Comparison of ENCODE assay signal across 12 cellular contexts in genomic region chr16:12582696-12583095, GRCh38.
DNase-seq lines count a peak whose midpoint lies in the region; ATAC-seq and TF ChIP-seq lines count a peak whose summit lies in the region.
"Had no signal": no experiment of that assay in that cellular context is flagged by ENCODE, and none has a peak within 500 bp of the region (broad histone marks: within the 10 kb centered on the region; RNA-seq: fewer than 3 reads in every experiment).

No MANE protein-coding gene starts in this region.

- no peaks in the 10 kb centered on the region for H3K79me1 ChIP-seq in neuronal stem cell (ENCODE audit: low read depth, low read length)

- H2BK5ac ChIP-seq in neuronal stem cell (ENCODE audit: low read length): no peak overlapping the region

- H3K23ac ChIP-seq in neuronal stem cell (ENCODE audit: low read depth, low read length, poor library complexity): peak overlapping the region; percentile 6

- H3K14ac ChIP-seq in neuronal stem cell (ENCODE audit: low read length): no peak overlapping the region

- no peak overlapping the region for H2BK120ac ChIP-seq in neuronal stem cell (ENCODE audit: low read depth, low read length)

- H2AK5ac ChIP-seq in neuronal stem cell (ENCODE audit: low read depth, low read length): no peak overlapping the region

- TF ChIP-seq CTCF in Peyer's patch (IDR thresholded peaks at IDR 0.05) (no peak), coronary artery (IDR thresholded peaks at IDR 0.05) (no peak), suprapubic skin (IDR thresholded peaks at IDR 0.05) (no peak)

- no peak overlapping the region for H2BK15ac ChIP-seq in neuronal stem cell (ENCODE audit: low read length)

- DNase-seq in Peyer's patch (peak in 2 of 3 donors; percentile 16 to 30), coronary artery (ENCODE audit: low spot score) (peak; percentile 54), neuronal stem cell (ENCODE audit: low spot score) (no peak), suprapubic skin (ENCODE audit: low spot score in 2 of 2) (peak; percentile 31 to 64), kidney tubule cell (ENCODE audit: low spot score) (no peak)
- DNase-seq: CD8-positive, alpha-beta T cell; COR-L47; DMS153; DMS79 treated with DMSO at 0.1 percent for 48 hours; GDM1 had no signal

- TF ChIP-seq POLR2A in Peyer's patch (IDR thresholded peaks at IDR 0.05) (no peak), suprapubic skin (IDR thresholded peaks at IDR 0.05) (no peak), GM18505 (IDR thresholded peaks at IDR 0.05; ENCODE audit: borderline replicate concordance, extremely low read depth, insufficient read depth, insufficient read length) (no peak)

- H3K27ac ChIP-seq in Peyer's patch: no peak overlapping the region
- no peak overlapping the region for H3K27ac ChIP-seq in coronary artery
- no peak overlapping the region for H3K27ac ChIP-seq in neuronal stem cell (replicated peaks; ENCODE audit: low read length)
- no peak overlapping the region for H3K27ac ChIP-seq in suprapubic skin

- no peak overlapping the region for H3K4ac ChIP-seq in neuronal stem cell (ENCODE audit: low read length)

- WGBS in neuronal stem cell (ENCODE audit: extremely low coverage in 2 of 2, insufficient read length in 2 of 2, insufficient replicate concordance in 1 of 2), 2 donors: no CpG with 5 or more reads among the region's 5 CpGs
- 83% methylated on average over 5 of the region's 5 CpGs for WGBS in suprapubic skin

- H3K4me2 ChIP-seq in neuronal stem cell (ENCODE audit: insufficient read depth, low read length, poor library complexity, severe bottlenecking): no peak overlapping the region

- no peak overlapping the region for H2AFZ ChIP-seq in neuronal stem cell (ENCODE audit: low read length)

- ATAC-seq in GM18505 (IDR thresholded peaks at IDR 0.05; ENCODE audit: unreplicated experiment): no peak
- ATAC-seq: CD8-positive, alpha-beta T cell had no signal

- H3K9me3 ChIP-seq in Peyer's patch: no peaks in the 10 kb centered on the region
- H3K9me3 ChIP-seq in neuronal stem cell (replicated peaks in 1 of 2; ENCODE audit: control insufficient read depth in 2 of 2, insufficient read depth in 1 of 2, low read depth in 1 of 2, low read length in 2 of 2): no peaks in the 10 kb centered on the region
- H3K9me3 ChIP-seq in suprapubic skin: no peaks in the 10 kb centered on the region
- H3K9me3 ChIP-seq: HAP-1 had no signal

- H3K18ac ChIP-seq in neuronal stem cell (ENCODE audit: low read length): no peak overlapping the region

- no peaks in the 10 kb centered on the region for H3K36me3 ChIP-seq in Peyer's patch
- no peaks in the 10 kb centered on the region for H3K36me3 ChIP-seq in neuronal stem cell (replicated peaks in 1 of 2; ENCODE audit: control insufficient read depth in 2 of 2, insufficient read depth in 2 of 2, low read length in 2 of 2)
- H3K36me3 ChIP-seq in suprapubic skin: no peaks in the 10 kb centered on the region
- H3K36me3 ChIP-seq: HAP-1 had no signal

- H3K27me3 ChIP-seq in Peyer's patch (no peaks in the 10 kb centered on the region), neuronal stem cell (ENCODE audit: control insufficient read depth in 3 of 3, insufficient read depth in 3 of 3, low read depth in 1 of 3, low read length in 3 of 3) (no peaks in the 10 kb centered on the region), suprapubic skin (no peaks in the 10 kb centered on the region)

- H3K9ac ChIP-seq in neuronal stem cell (ENCODE audit: low read depth, low read length, poor library complexity): no peak overlapping the region

- H4K91ac ChIP-seq in neuronal stem cell (ENCODE audit: low read depth, low read length, poor library complexity): no peak overlapping the region

- no peak for TF ChIP-seq EP300 in suprapubic skin (IDR thresholded peaks at IDR 0.05)

- no peak overlapping the region for H2BK12ac ChIP-seq in neuronal stem cell (ENCODE audit: low read length)

- no peak overlapping the region for H4K8ac ChIP-seq in neuronal stem cell (ENCODE audit: low read depth, low read length)

- H3K4me3 ChIP-seq in Peyer's patch (no peak overlapping the region), coronary artery (no peak overlapping the region), neuronal stem cell (ENCODE audit: low read length in 2 of 2) (no peak overlapping the region), suprapubic skin (no peak overlapping the region)
- H3K4me3 ChIP-seq: HAP-1 had no signal

- H3K4me1 ChIP-seq in Peyer's patch (no peaks in the 10 kb centered on the region), neuronal stem cell (ENCODE audit: control insufficient read depth in 2 of 2, insufficient read depth in 1 of 2, low read depth in 1 of 2, low read length in 2 of 2) (no peaks in the 10 kb centered on the region), suprapubic skin (no peaks in the 10 kb centered on the region)
- H3K4me1 ChIP-seq: HAP-1 had no signal

Comparison
In these comparisons a context has a peak if more than half of its experiments do, and no peak if none do; other contexts are left out.
1. DNase-seq: peak in Peyer's patch (2 of 3), coronary artery (single experiment) and suprapubic skin (2 of 2); none in neuronal stem cell (single experiment) and kidney tubule cell (single experiment).